7 cellular contexts compared by ENCODE assay signal in the genomic region with DNA sequence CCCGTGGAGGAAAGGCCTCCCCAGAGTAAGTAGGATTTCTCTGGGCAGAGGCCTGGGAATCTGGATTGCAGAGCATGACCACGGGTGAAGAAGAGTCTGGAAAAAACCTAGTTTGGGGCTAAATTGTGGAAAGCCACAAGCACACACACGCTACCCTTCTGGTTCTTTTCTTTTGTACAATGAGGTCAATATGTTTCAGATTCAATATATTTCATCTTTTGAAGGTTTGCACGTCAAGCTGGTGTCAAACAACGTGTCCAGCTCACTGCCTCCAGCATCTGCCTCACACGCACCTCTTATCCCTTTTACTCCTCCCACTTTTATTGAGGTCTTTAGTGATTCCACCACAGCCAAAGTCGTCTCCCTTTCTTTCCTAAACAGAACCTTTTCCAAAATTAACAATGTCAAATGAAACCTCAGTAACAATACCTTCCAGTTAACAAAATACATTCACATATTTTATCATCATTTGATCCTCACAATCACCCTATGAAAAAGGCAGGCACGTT. TPM values are rescaled to one million over a fixed set of nuclear protein-coding genes. Genes with fewer than 3 reads are reported as not detected.
DNase-seq lines count a peak whose midpoint lies in the region; ATAC-seq and TF ChIP-seq lines count a peak whose summit lies in the region.

No MANE protein-coding gene starts in this region.

- ATAC-seq in GM18511 (IDR thresholded peaks at IDR 0.05; ENCODE audit: unreplicated experiment) (peak; percentile 3), HG03342 (IDR thresholded peaks at IDR 0.05; ENCODE audit: unreplicated experiment) (peak; percentile 23), GM19463 (IDR thresholded peaks at IDR 0.05; ENCODE audit: unreplicated experiment) (no peak)

- H3K4me1 ChIP-seq in mucosa of stomach (ENCODE audit: control insufficient read depth, insufficient read depth, low read length), result peaks cover 24% of the 10 kb centered on the region

- CTCF ChIA-PET in MCF 10A (lab: Yijun Ruan, JAX), result interaction anchor here (0.7 to 1.6 kb wide), 4 partner anchors 11 to 178 kb away, joined by 3 to 9 read pairs (median 4); no protein-coding TSS in a partner anchor

- H3K9ac ChIP-seq in mucosa of stomach (ENCODE audit: low read length), result peak overlapping the region; percentile 67

- H3K27me3 Mint-ChIP-seq in MCF 10A (ENCODE audit: insufficient read depth, unreplicated experiment), result no peaks in the 10 kb centered on the region

- no peaks in the 10 kb centered on the region for H3K27me3 ChIP-seq in mucosa of stomach (ENCODE audit: control insufficient read depth, insufficient read depth, low read length)

- H3K36me3 Mint-ChIP-seq in MCF 10A (ENCODE audit: insufficient read depth, unreplicated experiment), result no peaks in the 10 kb centered on the region

- H3K4me3 Mint-ChIP-seq in MCF 10A (ENCODE audit: unreplicated experiment), result peak overlapping the region; percentile 84

- POLR2A ChIA-PET in MCF 10A (lab: Yijun Ruan, JAX), result interaction anchor here (0.7 to 1.6 kb wide), 6 partner anchors 9 to 41 kb away, joined by 3 to 5 read pairs (median 3); no protein-coding TSS in a partner anchor

- BruUV-seq in MCF 10A (replicated peaks; lab: Mats Ljungman, UMichigan), result no TSS peak

- DNase-seq in MCF 10A (ENCODE audit: unreplicated experiment), result no peak
- no peak for DNase-seq in NCI-H2196 treated with DMSO at 0.1 percent for 48 hours (lab: John Stamatoyannopoulos, UW; ENCODE audit: unreplicated experiment)
- no peak for DNase-seq in activated effector memory CD4-positive, alpha-beta T cell treated with anti-CD3 and anti-CD28 coated beads, Interleukin-2, amount 50 U/mL, for 16 hours

- H3K9me3 ChIP-seq in mucosa of stomach (ENCODE audit: control insufficient read depth, low read length), result no peaks in the 10 kb centered on the region

- H3K36me3 ChIP-seq in mucosa of stomach (ENCODE audit: control insufficient read depth, insufficient read depth, low read length), result no peaks in the 10 kb centered on the region

- no peaks in the 10 kb centered on the region for H3K9me3 Mint-ChIP-seq in MCF 10A (ENCODE audit: unreplicated experiment)

- peak overlapping the region; percentile 73 for H3K4me3 ChIP-seq in mucosa of stomach (ENCODE audit: low read length)

- intact Hi-C loops in MCF 10A (cut with micrococcal nuclease), result loop anchor here (1.0 to 5.0 kb wide), 2 partner anchors 168 to 177 kb away; no protein-coding TSS in a partner anchor

- no peak for TF ChIP-seq CTCF in MCF 10A (IDR thresholded peaks at IDR 0.05; ENCODE audit: unreplicated experiment)

- H3K4me1 Mint-ChIP-seq in MCF 10A (ENCODE audit: insufficient read depth, unreplicated experiment), result peaks cover 17% of the 10 kb centered on the region

- H3K27ac Mint-ChIP-seq in MCF 10A (ENCODE audit: low read depth, unreplicated experiment), result peak overlapping the region; percentile 69

RNA-seq across cellular contexts. Expression of gene EPB41L2, which starts 0.8 kb away (rescaled TPM):
- total RNA-seq in MCF 10A (2022), result 22.5 and 33.3 TPM in 2 replicates
